Comparison of ENCODE assay signal across 16 cellular contexts in genomic region chr6:104656235-104656634, GRCh38.
DNase-seq lines count a peak whose midpoint lies in the region; ATAC-seq, FAIRE-seq and TF ChIP-seq lines count a peak whose summit lies in the region.
"Had no signal": no experiment of that assay in that cellular context is flagged by ENCODE, and none has a peak within 500 bp of the region (broad histone marks: within the 10 kb centered on the region; RNA-seq: fewer than 3 reads in every experiment).

No MANE protein-coding gene starts in this region.

- no peaks in the 10 kb centered on the region for H3K36me3 Mint-ChIP-seq in stimulated activated effector memory CD8-positive, alpha-beta T cell treated with anti-CD3 and anti-CD28 coated beads, Interleukin-12 subunit alpha, Interleukin-12 subunit beta, amount 100 ng/mL, for 72 hours
- no peaks in the 10 kb centered on the region for H3K36me3 Mint-ChIP-seq in Caco-2 (ENCODE audit: insufficient read depth, unreplicated experiment)
- H3K36me3 Mint-ChIP-seq: CD4-positive, alpha-beta memory T cell had no signal

- no peaks in the 10 kb centered on the region for H3K27me3 Mint-ChIP-seq in Caco-2 (ENCODE audit: insufficient read depth, unreplicated experiment)

- H3K36me3 ChIP-seq in OCI-LY7 (ENCODE audit: insufficient read depth, low read length) (no peaks in the 10 kb centered on the region), H1 (ENCODE audit: control insufficient read depth in 2 of 4, insufficient read depth in 4 of 4, low read length in 3 of 4) (no peaks in the 10 kb centered on the region), Caco-2 (ENCODE audit: control insufficient read depth, insufficient read depth, low read length) (no peaks in the 10 kb centered on the region), GM23248 (ENCODE audit: low read depth) (no peaks in the 10 kb centered on the region), PC-9 (ENCODE audit: low read depth) (no peaks in the 10 kb centered on the region)
- H3K36me3 ChIP-seq: BE2C had no signal

- no peak overlapping the region for H3K23ac ChIP-seq in H1 (ENCODE audit: insufficient read length)

- H2AK5ac ChIP-seq in H1 (ENCODE audit: low read depth, low read length), result no peak overlapping the region

- H3K4me3 ChIP-seq in OCI-LY7 (ENCODE audit: low read depth, low read length, poor library complexity, severe bottlenecking), result no peak overlapping the region
- H3K4me3 ChIP-seq in H1 (ENCODE audit: extremely low read depth in 1 of 4, insufficient read depth in 2 of 4, low read depth in 3 of 4, low read length in 4 of 4), result no peak overlapping the region
- H3K4me3 ChIP-seq in Caco-2 (ENCODE audit: low read depth, low read length), result no peak overlapping the region
- H3K4me3 ChIP-seq in GM23248, result no peak overlapping the region
- H3K4me3 ChIP-seq in PC-9, result no peak overlapping the region

- H3K27me3 ChIP-seq in H1 (replicated peaks in 1 of 4; ENCODE audit: control insufficient read depth in 3 of 4, extremely low read depth in 1 of 4, insufficient read depth in 3 of 4, low read length in 3 of 4) (no peaks in the 10 kb centered on the region), Caco-2 (replicated peaks; ENCODE audit: control insufficient read depth, insufficient read depth, low read length) (no peaks in the 10 kb centered on the region), GM23248 (replicated peaks; ENCODE audit: insufficient read depth) (no peaks in the 10 kb centered on the region), PC-9 (ENCODE audit: insufficient read depth, low read depth) (no peaks in the 10 kb centered on the region)
- H3K27me3 ChIP-seq: BE2C had no signal

- in situ Hi-C loops in GM23248 (cut with MboI), result no loop called here

- ATAC-seq in stimulated activated effector memory CD8-positive, alpha-beta T cell treated with anti-CD3 and anti-CD28 coated beads, Interleukin-12 subunit alpha, Interleukin-12 subunit beta, amount 100 ng/mL, for 72 hours, result peak; percentile 16

- no peak overlapping the region for H2BK12ac ChIP-seq in H1 (ENCODE audit: low read depth, low read length)

- no peak for TF ChIP-seq CTCF in OCI-LY7 (conservative IDR thresholded peaks at IDR 0.05; ENCODE audit: low read length)
- no peak for TF ChIP-seq CTCF in H1 (IDR thresholded peaks at IDR 0.05; ENCODE audit: control extremely low read depth in 1 of 3, insufficient read depth in 1 of 3, low read depth in 1 of 3, low read length in 3 of 3)
- no peak for TF ChIP-seq CTCF in Caco-2 (IDR thresholded peaks at IDR 0.05; ENCODE audit: insufficient read depth in 1 of 2, low read depth in 1 of 2, low read length in 1 of 2, severe bottlenecking in 1 of 2, unreplicated experiment in 1 of 2)
- TF ChIP-seq CTCF in PC-9 (conservative IDR thresholded peaks at IDR 0.05), result no peak

- DNase-seq in H4 (ENCODE audit: low spot score) (peak; percentile 3), OCI-LY7 (ENCODE audit: low spot score) (no peak), H1 (ENCODE audit: low read depth in 1 of 2, low spot score in 2 of 2) (no peak), Caco-2 (no peak), GM23248 (no peak), PC-9 (no peak)
- no peak for DNase-seq in stimulated activated effector memory CD8-positive, alpha-beta T cell treated with anti-CD3 and anti-CD28 coated beads, Interleukin-12 subunit alpha, Interleukin-12 subunit beta, amount 100 ng/mL, for 72 hours (ENCODE audit: low spot score in 2 of 2)
- DNase-seq: BE2C; CD4-positive, alpha-beta memory T cell; DMS153; GF-D8; H9 had no signal

- H3K4me1 ChIP-seq in OCI-LY7 (ENCODE audit: insufficient read depth, low read length, poor library complexity, severe bottlenecking), result peaks cover 43% of the 10 kb centered on the region
- no peaks in the 10 kb centered on the region for H3K4me1 ChIP-seq in H1 (replicated peaks in 1 of 4; ENCODE audit: control insufficient read depth in 3 of 4, insufficient read depth in 4 of 4, low read length in 3 of 4)
- H3K4me1 ChIP-seq in Caco-2, result no peaks in the 10 kb centered on the region
- no peaks in the 10 kb centered on the region for H3K4me1 ChIP-seq in GM23248 (ENCODE audit: insufficient read depth)
- no peaks in the 10 kb centered on the region for H3K4me1 ChIP-seq in PC-9 (replicated peaks; ENCODE audit: insufficient read depth)
- H3K4me1 ChIP-seq: BE2C had no signal

- H3K18ac ChIP-seq in H1 (ENCODE audit: extremely low read depth, low read length), result no peak overlapping the region

- H3K79me2 ChIP-seq in OCI-LY7 (ENCODE audit: insufficient read depth, low read depth, low read length) (no peaks in the 10 kb centered on the region), H1 (ENCODE audit: control insufficient read depth in 1 of 2, insufficient read depth in 2 of 2, low read length in 2 of 2) (no peaks in the 10 kb centered on the region), GM23248 (ENCODE audit: insufficient read depth) (no peaks in the 10 kb centered on the region), PC-9 (ENCODE audit: low read depth) (no peaks in the 10 kb centered on the region)

- no peak overlapping the region for H4K5ac ChIP-seq in H1 (ENCODE audit: insufficient read length, low read depth, low read length)

- H4K20me1 ChIP-seq in OCI-LY7 (ENCODE audit: insufficient read depth, low read length) (no peaks in the 10 kb centered on the region), H1 (replicated peaks in 1 of 2; ENCODE audit: control insufficient read depth in 1 of 2, insufficient read depth in 2 of 2, low read length in 2 of 2) (no peaks in the 10 kb centered on the region), GM23248 (ENCODE audit: insufficient read depth) (no peaks in the 10 kb centered on the region), PC-9 (ENCODE audit: insufficient read depth) (no peaks in the 10 kb centered on the region)

- CTCF ChIA-PET in OCI-LY7 (lab: Charles Lee; ENCODE audit: unreplicated experiment) (interaction anchor here (1.1 kb wide), 1 partner anchor 15 kb away, joined by 5 read pairs; no protein-coding TSS in a partner anchor), H1 (lab: Charles Lee; ENCODE audit: partially characterized antibody) (interaction anchor here (1.0 kb wide), 1 partner anchor 20 kb away, joined by 3 read pairs; no protein-coding TSS in a partner anchor), Caco-2 (lab: Charles Lee) (no interaction called here), PC-9 (lab: Charles Lee) (no interaction called here)

- no TSS peak for BruUV-seq in OCI-LY7 (replicated peaks; lab: Mats Ljungman, UMichigan)
- no TSS peak for BruUV-seq in Caco-2 (replicated peaks; lab: Mats Ljungman, UMichigan)
- BruUV-seq in PC-9 (replicated peaks; lab: Mats Ljungman, UMichigan), result no TSS peak

- H3K9me2 ChIP-seq in OCI-LY7 (ENCODE audit: insufficient read depth, low read length) (no peaks in the 10 kb centered on the region), GM23248 (ENCODE audit: insufficient read depth) (no peaks in the 10 kb centered on the region), PC-9 (ENCODE audit: insufficient read depth) (no peaks in the 10 kb centered on the region)

- H3K27ac Mint-ChIP-seq in stimulated activated effector memory CD8-positive, alpha-beta T cell treated with anti-CD3 and anti-CD28 coated beads, Interleukin-12 subunit alpha, Interleukin-12 subunit beta, amount 100 ng/mL, for 72 hours, result no peak overlapping the region
- no peak overlapping the region for H3K27ac Mint-ChIP-seq in Caco-2 (ENCODE audit: unreplicated experiment)
- H3K27ac Mint-ChIP-seq: CD4-positive, alpha-beta memory T cell; H9 had no signal

- H3K4me3 Mint-ChIP-seq in stimulated activated effector memory CD8-positive, alpha-beta T cell treated with anti-CD3 and anti-CD28 coated beads, Interleukin-12 subunit alpha, Interleukin-12 subunit beta, amount 100 ng/mL, for 72 hours, result no peak overlapping the region
- no peak overlapping the region for H3K4me3 Mint-ChIP-seq in Caco-2 (ENCODE audit: unreplicated experiment)
- H3K4me3 Mint-ChIP-seq: CD4-positive, alpha-beta memory T cell; H9 had no signal

- H3K9ac ChIP-seq in H1 (replicated peaks in 1 of 4; ENCODE audit: extremely low read depth in 1 of 4, low read depth in 3 of 4, low read length in 3 of 4) (no peak overlapping the region), GM23248 (no peak overlapping the region)

- H3K4me2 ChIP-seq in OCI-LY7 (ENCODE audit: low read length) (no peak overlapping the region), H1 (ENCODE audit: insufficient read depth in 1 of 2, low read depth in 2 of 2, low read length in 2 of 2) (no peak overlapping the region), GM23248 (ENCODE audit: unreplicated experiment) (no peak overlapping the region), PC-9 (no peak overlapping the region)

- H3K9me3 ChIP-seq in OCI-LY7 (ENCODE audit: low read length) (no peaks in the 10 kb centered on the region), H1 (ENCODE audit: insufficient read depth in 2 of 2, low read depth in 1 of 2, low read length in 1 of 2) (no peaks in the 10 kb centered on the region), Caco-2 (no peaks in the 10 kb centered on the region), GM23248 (ENCODE audit: low read depth) (no peaks in the 10 kb centered on the region), PC-9 (ENCODE audit: insufficient read depth, low read depth) (no peaks in the 10 kb centered on the region)
- H3K9me3 ChIP-seq: BE2C had no signal

- 92% methylated on average over 2 of the region's 2 CpGs; no CpG with 5 or more reads in 1 of the 2 experiments for WGBS in H1 (ENCODE audit: extremely low coverage in 1 of 2, insufficient coverage in 1 of 2, insufficient read length in 1 of 2, insufficient replicate concordance in 2 of 2, low coverage in 1 of 2, low lambda C conversion rate in 2 of 2, missing lambda C conversion rate in 1 of 2), 2 experiments
- 75 to 79% methylated on average over 2 of the region's 2 CpGs for WGBS in GM23248 (ENCODE audit: low coverage in 1 of 2, low lambda C conversion rate in 2 of 2, missing lambda C conversion rate in 2 of 2), 2 experiments

- no peak overlapping the region for H2BK15ac ChIP-seq in H1 (ENCODE audit: low read length)

- no peak for TF ChIP-seq RAD21 in H1 (IDR thresholded peaks at IDR 0.05 in 1 of 2, conservative IDR thresholded peaks at IDR 0.05 in 1 of 2; ENCODE audit: low read depth in 2 of 2, low read length in 2 of 2)

- no peak for TF ChIP-seq POLR2A in H1 (IDR thresholded peaks at IDR 0.05; ENCODE audit: control extremely low read depth in 1 of 2, low read depth in 2 of 2, low read length in 2 of 2)

- H3K27ac ChIP-seq in OCI-LY7 (ENCODE audit: low read depth, low read length, poor library complexity, severe bottlenecking), result no peak overlapping the region
- no peak overlapping the region for H3K27ac ChIP-seq in H1 (ENCODE audit: low read depth, low read length)
- H3K27ac ChIP-seq in GM23248, result no peak overlapping the region
- no peak overlapping the region for H3K27ac ChIP-seq in PC-9
- H3K27ac ChIP-seq: C4-2B had no signal

- no peak overlapping the region for H3K14ac ChIP-seq in H1 (ENCODE audit: insufficient read length)

- H3K79me1 ChIP-seq in H1 (ENCODE audit: low read depth, low read length), result no peaks in the 10 kb centered on the region

- no peaks in the 10 kb centered on the region for H3K23me2 ChIP-seq in H1 (ENCODE audit: low read depth, low read length)

- POLR2A ChIA-PET in OCI-LY7 (lab: Charles Lee) (interaction anchor here (0.6 to 6.9 kb wide), 6 partner anchors 9 to 51 kb away, joined by 5 to 54 read pairs (median 8); no protein-coding TSS in a partner anchor), H1 (lab: Charles Lee; ENCODE audit: partially characterized antibody) (no interaction called here), Caco-2 (lab: Charles Lee) (no interaction called here), PC-9 (lab: Charles Lee; ENCODE audit: unreplicated experiment) (no interaction called here)

- H4K8ac ChIP-seq in H1 (ENCODE audit: extremely low read depth, insufficient read depth, low read length), result peak overlapping the region; percentile 15; the same call in 1 of the 2 replicates

- H4K91ac ChIP-seq in H1 (replicated peaks; ENCODE audit: insufficient read length, low read length), result no peak overlapping the region

- intact Hi-C loops in OCI-LY7 (cut with micrococcal nuclease; ENCODE audit: unreplicated experiment) (no loop called here), Caco-2 (cut with micrococcal nuclease; ENCODE audit: unreplicated experiment) (no loop called here), PC-9 (cut with micrococcal nuclease; ENCODE audit: unreplicated experiment) (no loop called here)

- H3K4ac ChIP-seq in H1 (replicated peaks; ENCODE audit: insufficient read length, low read depth, low read length), result no peak overlapping the region

- no peaks in the 10 kb centered on the region for H3K4me1 Mint-ChIP-seq in stimulated activated effector memory CD8-positive, alpha-beta T cell treated with anti-CD3 and anti-CD28 coated beads, Interleukin-12 subunit alpha, Interleukin-12 subunit beta, amount 100 ng/mL, for 72 hours
- H3K4me1 Mint-ChIP-seq in Caco-2 (ENCODE audit: low read depth, unreplicated experiment), result no peaks in the 10 kb centered on the region
- H3K4me1 Mint-ChIP-seq: H9 had no signal

- H3F3A ChIP-seq in GM23248 (ENCODE audit: insufficient read depth), result no peaks in the 10 kb centered on the region
- H3F3A ChIP-seq in PC-9 (ENCODE audit: insufficient read depth, low read depth), result no peaks in the 10 kb centered on the region

- no peak overlapping the region for H2BK5ac ChIP-seq in H1 (ENCODE audit: low read depth, low read length)

- peak overlapping the region; percentile 66; the same call in 1 of the 2 replicates for H2AFZ ChIP-seq in OCI-LY7 (ENCODE audit: low read length)
- no peak overlapping the region for H2AFZ ChIP-seq in H1 (ENCODE audit: low read length)
- H2AFZ ChIP-seq in GM23248, result no peak overlapping the region
- no peak overlapping the region for H2AFZ ChIP-seq in PC-9

- no peak overlapping the region for H2BK120ac ChIP-seq in H1 (replicated peaks; ENCODE audit: low read depth, low read length)

- FAIRE-seq in H1 (lab: Jason Lieb, UNC), result no peak
- FAIRE-seq: A204.1, D721Med, HTR-8/SVneo had no signal

- H3K56ac ChIP-seq in H1 (replicated peaks; ENCODE audit: insufficient read length, low read depth, low read length), result no peak overlapping the region

- H3K9me3 Mint-ChIP-seq in stimulated activated effector memory CD8-positive, alpha-beta T cell treated with anti-CD3 and anti-CD28 coated beads, Interleukin-12 subunit alpha, Interleukin-12 subunit beta, amount 100 ng/mL, for 72 hours, result no peaks in the 10 kb centered on the region
- no peaks in the 10 kb centered on the region for H3K9me3 Mint-ChIP-seq in Caco-2 (ENCODE audit: unreplicated experiment)
- H3K9me3 Mint-ChIP-seq: H9 had no signal

- no peak for TF ChIP-seq EP300 in H1 (IDR thresholded peaks at IDR 0.05; ENCODE audit: borderline replicate concordance in 1 of 2, low read depth in 2 of 2, low read length in 2 of 2)

- H2BK20ac ChIP-seq in H1 (ENCODE audit: low read length), result no peak overlapping the region

Comparison
In these comparisons a context has a peak if more than half of its experiments do, and no peak if none do; other contexts are left out.
1. CTCF ChIA-PET loops: an anchor here in OCI-LY7 (1.1 kb wide) and H1 (1.0 kb wide); none called in Caco-2 and PC-9.